In the genomic region with DNA sequence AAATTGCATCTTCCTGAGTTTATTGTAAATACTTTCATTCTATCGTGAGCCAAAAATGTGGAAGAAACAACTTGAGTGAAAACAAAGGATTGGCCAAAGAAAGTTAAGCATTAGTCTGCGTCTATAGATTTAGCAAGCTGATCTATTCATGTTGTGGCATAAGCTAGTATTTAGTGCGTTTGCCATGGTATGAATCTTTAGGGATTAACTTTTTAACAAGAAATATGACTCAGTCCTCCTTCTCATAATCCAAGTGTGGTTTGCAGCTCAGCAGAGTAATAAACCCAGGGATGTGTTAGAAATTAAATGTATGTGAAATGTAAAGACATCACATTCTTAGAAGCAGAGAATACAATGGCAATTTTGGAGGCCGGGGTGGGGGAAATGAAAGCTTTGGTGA, we compare ENCODE assay signal across 26 cellular contexts.
"Had no signal": no experiment of that assay in that cellular context is flagged by ENCODE, and none has a peak within 500 bp of the region (broad histone marks: within the 10 kb centered on the region; RNA-seq: fewer than 3 reads in every experiment).

No MANE protein-coding gene starts in this region.

- H3K9me3 ChIP-seq: left lung, lower lobe of right lung, neutrophil, suprapubic skin, thoracic aorta, tibial artery, upper lobe of right lung had no signal

- H3K27ac ChIP-seq: left lung, lower lobe of right lung, neural progenitor cell, neutrophil, parathyroid adenoma, suprapubic skin, thoracic aorta, tibial artery, upper lobe of right lung had no signal

- H3K9ac ChIP-seq: neural progenitor cell, parathyroid adenoma had no signal

- H3K4me2 ChIP-seq: neural progenitor cell had no signal

- H2AFZ ChIP-seq: neural progenitor cell, parathyroid adenoma had no signal

- H3K27me3 ChIP-seq: left lung, neural progenitor cell, neutrophil, suprapubic skin, tibial artery, upper lobe of right lung had no signal

- H3K4me1 ChIP-seq: left lung, lower lobe of right lung, neural progenitor cell, parathyroid adenoma, suprapubic skin, tibial artery, upper lobe of right lung had no signal

- H3K36me3 ChIP-seq: left lung, lower lobe of right lung, neural progenitor cell, neutrophil, suprapubic skin, thoracic aorta, tibial artery, upper lobe of right lung had no signal

- H3K4me3 ChIP-seq: left lung, lower lobe of right lung, neural progenitor cell, suprapubic skin, thoracic aorta, tibial artery, upper lobe of right lung had no signal

- ATAC-seq: left colon; left lung; lower lobe of right lung; natural killer cell; right cardiac atrium; sciatic nerve; stimulated activated naive B cell treated with anti-CD40 and anti-IgM and Interleukin-4, amounts not matched to agents 10 μg/mL and 1 μg/mL and 100 μg/mL, for 72 hours; upper lobe of right lung had no signal

- DNase-seq: hippocampal formation; immature natural killer cell; kidney; left colon; left lung; lower lobe of right lung; mammary epithelial cell; mesendoderm; naive B cell; natural killer cell; nephron progenitor cell; occipital lobe; right cardiac atrium; small intestine; stimulated activated CD4-positive, alpha-beta T cell treated with anti-CD3 and anti-CD28 coated beads, Interleukin-2, amount 100 ng/mL, for 24 hours; stimulated activated CD4-positive, alpha-beta T cell treated with anti-CD3 and anti-CD28 coated beads, Interleukin-4, amount 100 ng/mL, for 1 hour; stimulated activated naive B cell treated with anti-CD40 and anti-IgM and Interleukin-4, amounts not matched to agents 10 μg/mL and 1 μg/mL and 100 μg/mL, for 72 hours; tibial artery; trophoblast cell; upper lobe of right lung had no signal
